Comparison of ENCODE assay signal across 14 cellular contexts in the genomic region with DNA sequence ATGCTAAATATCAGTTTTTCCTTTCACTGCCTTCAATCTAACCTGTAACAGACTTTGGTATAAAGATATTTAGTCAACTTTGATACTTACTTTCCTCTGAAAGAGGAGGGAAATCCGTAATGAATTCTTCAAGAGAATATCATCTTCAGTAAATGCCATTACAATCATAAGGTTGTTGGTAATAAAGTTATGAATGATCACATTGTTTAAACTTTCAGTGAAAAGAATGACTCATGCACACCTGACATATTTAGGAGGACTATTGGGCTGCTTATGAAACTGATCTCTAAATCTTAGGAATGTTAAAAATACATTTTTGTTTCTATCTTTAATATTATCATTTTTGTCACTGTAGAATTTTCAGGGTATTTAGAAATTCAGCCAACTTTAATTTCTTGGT.
"Had no signal": no experiment of that assay in that cellular context is flagged by ENCODE, and none has a peak within 500 bp of the region (broad histone marks: within the 10 kb centered on the region; RNA-seq: fewer than 3 reads in every experiment).

No MANE protein-coding gene starts in this region.

- H3K27me3 Mint-ChIP-seq: activated CD4-positive, alpha-beta T cell treated with anti-CD3 and anti-CD28 coated beads, Interleukin-2, amount 10 ng/mL, durations not matched to agents 24 days and 14 days; activated naive CD4-positive, alpha-beta T cell treated with anti-CD3 and anti-CD28 coated beads, Interleukin-2, amount 10 ng/mL, durations not matched to agents 7 days and 5 days; memory B cell; stimulated activated naive B cell treated with anti-CD40 and anti-IgM and Interleukin-4, amounts not matched to agents 10 μg/mL and 1 μg/mL and 100 μg/mL, for 72 hours had no signal

- DNase-seq: activated CD4-positive, alpha-beta T cell treated with anti-CD3 and anti-CD28 coated beads, Interleukin-2, amount 10 ng/mL, durations not matched to agents 24 days and 14 days; activated naive CD4-positive, alpha-beta T cell treated with anti-CD3 and anti-CD28 coated beads, Interleukin-2, amount 10 ng/mL, durations not matched to agents 7 days and 5 days; adrenal gland; endodermal cell; heart left ventricle; left lung; natural killer cell; nucleus accumbens; right lobe of liver; stimulated activated naive B cell treated with anti-CD40 and anti-IgM and Interleukin-4, amounts not matched to agents 10 μg/mL and 1 μg/mL and 100 μg/mL, for 72 hours had no signal

- H3K4me3 ChIP-seq: adrenal gland, heart left ventricle, left lung, prostate gland, right lobe of liver, tibial nerve had no signal

- H3K9me3 Mint-ChIP-seq: activated CD4-positive, alpha-beta T cell treated with anti-CD3 and anti-CD28 coated beads, Interleukin-2, amount 10 ng/mL, durations not matched to agents 24 days and 14 days; activated naive CD4-positive, alpha-beta T cell treated with anti-CD3 and anti-CD28 coated beads, Interleukin-2, amount 10 ng/mL, durations not matched to agents 7 days and 5 days; stimulated activated naive B cell treated with anti-CD40 and anti-IgM and Interleukin-4, amounts not matched to agents 10 μg/mL and 1 μg/mL and 100 μg/mL, for 72 hours; WTC11 had no signal

- H3K27ac Mint-ChIP-seq: activated CD4-positive, alpha-beta T cell treated with anti-CD3 and anti-CD28 coated beads, Interleukin-2, amount 10 ng/mL, durations not matched to agents 24 days and 14 days; activated naive CD4-positive, alpha-beta T cell treated with anti-CD3 and anti-CD28 coated beads, Interleukin-2, amount 10 ng/mL, durations not matched to agents 7 days and 5 days; endodermal cell; memory B cell; natural killer cell; stimulated activated naive B cell treated with anti-CD40 and anti-IgM and Interleukin-4, amounts not matched to agents 10 μg/mL and 1 μg/mL and 100 μg/mL, for 72 hours; WTC11 had no signal

- H3K36me3 Mint-ChIP-seq: activated naive CD4-positive, alpha-beta T cell treated with anti-CD3 and anti-CD28 coated beads, Interleukin-2, amount 10 ng/mL, durations not matched to agents 7 days and 5 days; memory B cell; natural killer cell; stimulated activated naive B cell treated with anti-CD40 and anti-IgM and Interleukin-4, amounts not matched to agents 10 μg/mL and 1 μg/mL and 100 μg/mL, for 72 hours; WTC11 had no signal

- H3K9me3 ChIP-seq: adrenal gland, heart left ventricle, left lung, prostate gland, right lobe of liver, tibial nerve had no signal

- H3K27ac ChIP-seq: adrenal gland, heart left ventricle, left lung, prostate gland, right lobe of liver, tibial nerve had no signal

- ATAC-seq: heart left ventricle; left lung; natural killer cell; right lobe of liver; stimulated activated naive B cell treated with anti-CD40 and anti-IgM and Interleukin-4, amounts not matched to agents 10 μg/mL and 1 μg/mL and 100 μg/mL, for 72 hours; WTC11 had no signal

- H3K27me3 ChIP-seq: adrenal gland, heart left ventricle, left lung, right lobe of liver, tibial nerve had no signal

- H3K4me1 ChIP-seq: adrenal gland, left lung, prostate gland, right lobe of liver, tibial nerve had no signal

- H3K4me3 Mint-ChIP-seq: activated CD4-positive, alpha-beta T cell treated with anti-CD3 and anti-CD28 coated beads, Interleukin-2, amount 10 ng/mL, durations not matched to agents 24 days and 14 days; activated naive CD4-positive, alpha-beta T cell treated with anti-CD3 and anti-CD28 coated beads, Interleukin-2, amount 10 ng/mL, durations not matched to agents 7 days and 5 days; endodermal cell; memory B cell; natural killer cell; stimulated activated naive B cell treated with anti-CD40 and anti-IgM and Interleukin-4, amounts not matched to agents 10 μg/mL and 1 μg/mL and 100 μg/mL, for 72 hours; WTC11 had no signal

- H3K4me1 Mint-ChIP-seq: activated CD4-positive, alpha-beta T cell treated with anti-CD3 and anti-CD28 coated beads, Interleukin-2, amount 10 ng/mL, durations not matched to agents 24 days and 14 days; activated naive CD4-positive, alpha-beta T cell treated with anti-CD3 and anti-CD28 coated beads, Interleukin-2, amount 10 ng/mL, durations not matched to agents 7 days and 5 days; memory B cell; natural killer cell; stimulated activated naive B cell treated with anti-CD40 and anti-IgM and Interleukin-4, amounts not matched to agents 10 μg/mL and 1 μg/mL and 100 μg/mL, for 72 hours had no signal

- H3K36me3 ChIP-seq: adrenal gland, heart left ventricle, left lung, prostate gland, right lobe of liver, tibial nerve had no signal
